1 cellular context compared by ENCODE assay signal in genomic region chr6:169621311-169621710, GRCh38.
A peak's percentile ranks its signal among the peaks of the same experiment; 100 is the strongest.
TF ChIP-seq lines count a peak whose summit lies in the region.

No MANE protein-coding gene starts in this region.

TF ChIP-seq in HepG2, 621 proteins besides CTCF, POLR2A, EP300 and RAD21 (continued from another document):
- 0 out of 2 replicates have a peak, but pooled peaks have one; percentile 33 for TF ChIP-seq TRIM22 (IDR thresholded peaks at IDR 0.05)
- TF ChIP-seq MLXIP (CRISPR knock-in tag; IDR thresholded peaks at IDR 0.05; ENCODE audit: borderline replicate concordance) = no peak
- TF ChIP-seq ATF7 (IDR thresholded peaks at IDR 0.05) = no peak
- TF ChIP-seq ATF7 (CRISPR knock-in tag; IDR thresholded peaks at IDR 0.05) = no peak
- no peak for TF ChIP-seq ZNF564 (CRISPR knock-in tag; IDR thresholded peaks at IDR 0.05)
- TF ChIP-seq ZNF230 (CRISPR knock-in tag; IDR thresholded peaks at IDR 0.05) = no peak
- TF ChIP-seq SOX5 (CRISPR knock-in tag; IDR thresholded peaks at IDR 0.05; ENCODE audit: borderline replicate concordance) = no peak
- TF ChIP-seq CEBPG (CRISPR knock-in tag; IDR thresholded peaks at IDR 0.05) = no peak
- peak; percentile 82 for TF ChIP-seq MNT (IDR thresholded peaks at IDR 0.05)
- TF ChIP-seq BRD4 (CRISPR knock-in tag; IDR thresholded peaks at IDR 0.05) = no peak
- TF ChIP-seq ZNF468 (CRISPR knock-in tag; IDR thresholded peaks at IDR 0.05) = 0 out of 2 replicates have a peak, but pooled peaks have one; percentile 66
